23 cellular contexts compared by ENCODE assay signal in the genomic region with DNA sequence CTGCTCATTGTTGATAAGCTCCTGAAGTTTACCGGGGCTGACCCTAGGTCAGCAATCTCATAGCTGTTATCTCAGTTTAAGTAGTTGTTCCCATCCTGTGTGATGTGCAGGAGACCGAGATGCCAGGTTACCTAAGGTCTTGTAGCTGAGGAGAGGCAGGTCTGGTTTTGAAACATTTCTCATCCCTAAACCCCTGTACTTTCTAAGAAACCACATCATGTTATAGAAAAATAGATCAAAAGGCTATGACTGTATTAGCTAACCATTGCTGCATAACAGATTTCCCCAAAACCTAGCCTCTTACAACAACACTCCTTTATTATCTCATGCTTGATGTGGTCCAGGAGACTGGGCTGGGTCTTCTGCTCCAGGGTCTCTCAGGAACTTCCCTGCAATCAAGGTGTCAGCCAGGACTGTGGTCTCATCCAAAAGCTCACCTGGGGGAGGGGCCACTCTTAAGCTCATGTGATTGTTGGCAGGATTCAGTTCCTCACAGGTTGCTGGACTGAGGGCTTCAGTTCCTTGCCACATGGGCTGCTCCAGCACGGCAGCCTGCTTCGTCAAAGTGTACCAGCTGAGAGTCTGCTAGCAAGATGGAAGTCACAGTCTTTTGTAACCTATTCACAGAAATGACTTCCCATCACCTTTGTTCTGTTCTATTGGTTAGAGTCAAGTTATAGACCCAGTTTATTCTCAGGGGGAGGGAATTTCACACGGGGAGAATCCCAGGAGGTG.
DNase-seq lines count a peak whose midpoint lies in the region; ATAC-seq, FAIRE-seq and TF ChIP-seq lines count a peak whose summit lies in the region.
"Had no signal": no experiment of that assay in that cellular context is flagged by ENCODE, and none has a peak within 500 bp of the region (broad histone marks: within the 10 kb centered on the region; RNA-seq: fewer than 3 reads in every experiment).

No MANE protein-coding gene starts in this region.

- intact Hi-C loops in activated T-helper 2 cell treated with anti-CD3 and anti-CD28 coated beads, Interferon-gamma antibody, Interleukin-2, Interleukin-4, amounts not matched to agents 10 μg/mL and 5 μg/mL and 100 μg/mL, durations not matched to agents 14 hours and 24 hours and 36 hours (cut with micrococcal nuclease), result no loop called here

- peaks cover 16% of the 10 kb centered on the region for H3K36me3 Mint-ChIP-seq in activated T-cell treated with anti-CD3 and anti-CD28 coated beads, Interleukin-2, amount 50 U/mL, for 4 hours (ENCODE audit: insufficient read depth)
- peaks cover 48% of the 10 kb centered on the region for H3K36me3 Mint-ChIP-seq in activated T-helper 2 cell treated with anti-CD3 and anti-CD28 coated beads, Interferon-gamma antibody, Interleukin-2, Interleukin-4, amounts not matched to agents 10 μg/mL and 5 μg/mL and 100 μg/mL, durations not matched to agents 14 hours and 24 hours and 36 hours (ENCODE audit: low read depth)
- H3K36me3 Mint-ChIP-seq in stimulated activated memory B cell treated with anti-CD40 and anti-IgM and Interleukin-4, amounts not matched to agents 10 μg/mL and 1 μg/mL and 100 μg/mL, for 72 hours, result peaks cover 32% of the 10 kb centered on the region

- TF ChIP-seq POLR2A in GM12891 (IDR thresholded peaks at IDR 0.05; ENCODE audit: low read depth, low read length), result no peak

- no peak for FAIRE-seq in GM12891 (lab: Jason Lieb, UNC)
- FAIRE-seq: keratinocyte had no signal

- H3K9me3 Mint-ChIP-seq in activated T-cell treated with anti-CD3 and anti-CD28 coated beads, Interleukin-2, amount 50 U/mL, for 4 hours, result no peaks in the 10 kb centered on the region
- H3K9me3 Mint-ChIP-seq in activated T-helper 2 cell treated with anti-CD3 and anti-CD28 coated beads, Interferon-gamma antibody, Interleukin-2, Interleukin-4, amounts not matched to agents 10 μg/mL and 5 μg/mL and 100 μg/mL, durations not matched to agents 14 hours and 24 hours and 36 hours, result no peaks in the 10 kb centered on the region
- no peaks in the 10 kb centered on the region for H3K9me3 Mint-ChIP-seq in stimulated activated memory B cell treated with anti-CD40 and anti-IgM and Interleukin-4, amounts not matched to agents 10 μg/mL and 1 μg/mL and 100 μg/mL, for 72 hours
- H3K9me3 Mint-ChIP-seq: CD4-positive, CD25-positive, alpha-beta regulatory T cell; GM23338 had no signal

- DNase-seq in activated T-cell treated with anti-CD3 and anti-CD28 coated beads, Interleukin-2, amount 50 U/mL, for 4 hours, result no peak
- DNase-seq in activated T-cell treated with anti-CD3 and anti-CD28 coated beads for 4 hours (no peak), GM12891 (ENCODE audit: insufficient read length, low spot score) (no peak), DMS 273 (lab: John Stamatoyannopoulos, UW; ENCODE audit: unreplicated experiment) (no peak)
- no peak for DNase-seq in activated T-helper 2 cell treated with anti-CD3 and anti-CD28 coated beads, Interferon-gamma antibody, Interleukin-2, Interleukin-4, amounts not matched to agents 10 μg/mL and 5 μg/mL and 100 μg/mL, durations not matched to agents 14 hours and 24 hours and 36 hours (ENCODE audit: low spot score)
- DNase-seq: adrenal gland; brain microvascular endothelial cell; CD4-positive, CD25-positive, alpha-beta regulatory T cell; DMS53; esophagus squamous epithelium; gastrocnemius medialis; GF-D8; hypothalamus; lower lobe of right lung; NCI-H187; NCI-H69; psoas muscle had no signal

- H3K27me3 Mint-ChIP-seq in activated T-cell treated with anti-CD3 and anti-CD28 coated beads, Interleukin-2, amount 50 U/mL, for 4 hours (ENCODE audit: low read depth), result no peaks in the 10 kb centered on the region
- H3K27me3 Mint-ChIP-seq in activated T-helper 2 cell treated with anti-CD3 and anti-CD28 coated beads, Interferon-gamma antibody, Interleukin-2, Interleukin-4, amounts not matched to agents 10 μg/mL and 5 μg/mL and 100 μg/mL, durations not matched to agents 14 hours and 24 hours and 36 hours (ENCODE audit: low read depth), result no peaks in the 10 kb centered on the region
- H3K27me3 Mint-ChIP-seq in stimulated activated memory B cell treated with anti-CD40 and anti-IgM and Interleukin-4, amounts not matched to agents 10 μg/mL and 1 μg/mL and 100 μg/mL, for 72 hours, result no peaks in the 10 kb centered on the region
- H3K27me3 Mint-ChIP-seq: CD4-positive, CD25-positive, alpha-beta regulatory T cell had no signal

- peaks cover 51% of the 10 kb centered on the region for H3K4me1 Mint-ChIP-seq in activated T-cell treated with anti-CD3 and anti-CD28 coated beads, Interleukin-2, amount 50 U/mL, for 4 hours (ENCODE audit: low read depth)
- peaks cover 31% of the 10 kb centered on the region for H3K4me1 Mint-ChIP-seq in activated T-helper 2 cell treated with anti-CD3 and anti-CD28 coated beads, Interferon-gamma antibody, Interleukin-2, Interleukin-4, amounts not matched to agents 10 μg/mL and 5 μg/mL and 100 μg/mL, durations not matched to agents 14 hours and 24 hours and 36 hours (ENCODE audit: low read depth)
- peaks cover 32% of the 10 kb centered on the region for H3K4me1 Mint-ChIP-seq in stimulated activated memory B cell treated with anti-CD40 and anti-IgM and Interleukin-4, amounts not matched to agents 10 μg/mL and 1 μg/mL and 100 μg/mL, for 72 hours
- H3K4me1 Mint-ChIP-seq: GM23338 had no signal

- ATAC-seq in activated T-cell treated with anti-CD3 and anti-CD28 coated beads, Interleukin-2, amount 50 U/mL, for 4 hours, result peak; percentile 66 to 72
- ATAC-seq in stimulated activated memory B cell treated with anti-CD40 and anti-IgM and Interleukin-4, amounts not matched to agents 10 μg/mL and 1 μg/mL and 100 μg/mL, for 72 hours, result no peak
- no peak for ATAC-seq in GM21576 (IDR thresholded peaks at IDR 0.05; ENCODE audit: unreplicated experiment)
- no peak for ATAC-seq in HG02678 (IDR thresholded peaks at IDR 0.05; ENCODE audit: unreplicated experiment)
- ATAC-seq: gastrocnemius medialis, GM23338, lower lobe of right lung, psoas muscle, SK-N-SH treated with all-trans-retinoic acid at 6 μM for 48 hours had no signal

- no peak overlapping the region for H3K4me3 Mint-ChIP-seq in activated T-cell treated with anti-CD3 and anti-CD28 coated beads, Interleukin-2, amount 50 U/mL, for 4 hours
- no peak overlapping the region for H3K4me3 Mint-ChIP-seq in activated T-helper 2 cell treated with anti-CD3 and anti-CD28 coated beads, Interferon-gamma antibody, Interleukin-2, Interleukin-4, amounts not matched to agents 10 μg/mL and 5 μg/mL and 100 μg/mL, durations not matched to agents 14 hours and 24 hours and 36 hours (ENCODE audit: low read depth)
- no peak overlapping the region for H3K4me3 Mint-ChIP-seq in stimulated activated memory B cell treated with anti-CD40 and anti-IgM and Interleukin-4, amounts not matched to agents 10 μg/mL and 1 μg/mL and 100 μg/mL, for 72 hours
- H3K4me3 Mint-ChIP-seq: GM23338 had no signal

- peak overlapping the region; percentile 61 for H3K27ac Mint-ChIP-seq in activated T-helper 2 cell treated with anti-CD3 and anti-CD28 coated beads, Interferon-gamma antibody, Interleukin-2, Interleukin-4, amounts not matched to agents 10 μg/mL and 5 μg/mL and 100 μg/mL, durations not matched to agents 14 hours and 24 hours and 36 hours
- peak overlapping the region; percentile 72 for H3K27ac Mint-ChIP-seq in stimulated activated memory B cell treated with anti-CD40 and anti-IgM and Interleukin-4, amounts not matched to agents 10 μg/mL and 1 μg/mL and 100 μg/mL, for 72 hours
- H3K27ac Mint-ChIP-seq: GM23338 had no signal

TF ChIP-seq in GM12891, 5 proteins besides CTCF, POLR2A, EP300 and RAD21:
- peak; percentile 34; the same call in 1 of the 2 replicates for TF ChIP-seq SPI1 (IDR thresholded peaks at IDR 0.05; ENCODE audit: low read depth, low read length)
- TF ChIP-seq PAX5 (IDR thresholded peaks at IDR 0.05; ENCODE audit: insufficient read depth, low read length, severe bottlenecking), result no peak
- TF ChIP-seq POLR2AphosphoS5 (IDR thresholded peaks at IDR 0.05; ENCODE audit: low read depth, low read length), result no peak
- TF ChIP-seq TAF1 (IDR thresholded peaks at IDR 0.05; ENCODE audit: low read depth, low read length), result no peak
- no peak for TF ChIP-seq POU2F2 (IDR thresholded peaks at IDR 0.05; ENCODE audit: low read depth, low read length)
TF ChIP-seq in GM12891: peak in this region for 1.

Comparison
In these comparisons a context has a peak if more than half of its experiments do, and no peak if none do; other contexts are left out.
1. ATAC-seq: peak in activated T-cell treated with anti-CD3 and anti-CD28 coated beads, Interleukin-2, amount 50 U/mL, for 4 hours (2 of 2); none in stimulated activated memory B cell treated with anti-CD40 and anti-IgM and Interleukin-4, amounts not matched to agents 10 μg/mL and 1 μg/mL and 100 μg/mL, for 72 hours (single experiment), GM21576 (single experiment) and HG02678 (single experiment).